Comparison of ENCODE assay signal across 8 cellular contexts in genomic region chr12:74539765-74540526, GRCh38. TPM values are rescaled to one million over a fixed set of nuclear protein-coding genes. Genes with fewer than 3 reads are reported as not detected.
A peak's percentile ranks its signal among the peaks of the same experiment; 100 is the strongest.
DNase-seq lines count a peak whose midpoint lies in the region; ATAC-seq, FAIRE-seq and TF ChIP-seq lines count a peak whose summit lies in the region.

No MANE protein-coding gene starts in this region.

- TF ChIP-seq POLR2A in GM12878 (IDR thresholded peaks at IDR 0.05; ENCODE audit: low read depth, low read length): no peak; the same call in 1 of the 2 replicates

- TF ChIP-seq RAD21 in GM12878 (IDR thresholded peaks at IDR 0.05; ENCODE audit: insufficient read depth, low read depth, low read length): no peak

- POLR2A ChIA-PET in HEK293T (lab: Yijun Ruan, JAX) (no interaction called here), GM12878 (lab: Charles Lee) (interaction anchor here (0.7 kb wide), 1 partner anchor 51 kb away, joined by 3 read pairs; no protein-coding TSS in a partner anchor)

- peaks cover 13% of the 10 kb centered on the region; the same call in 1 of the 2 replicates for H4K20me1 ChIP-seq in GM12878 (ENCODE audit: control insufficient read depth, insufficient read depth)

- RAD21 ChIA-PET in GM12878 (lab: Charles Lee; ENCODE audit: unreplicated experiment): interaction anchor here (1.1 kb wide), 1 partner anchor 124 kb away, joined by 5 read pairs; no protein-coding TSS in a partner anchor

- WGBS in GM12878 (ENCODE audit: insufficient coverage, insufficient replicate concordance, low lambda C conversion rate, missing lambda C conversion rate): 91% methylated on average over 6 of the region's 6 CpGs
- 0% methylated on average over 1 of the region's 6 CpGs for WGBS in mesodermal cell (ENCODE audit: insufficient coverage in 2 of 2), 2 experiments

- intact Hi-C loops in GM12878 (cut with micrococcal nuclease; ENCODE audit: unreplicated experiment): loop anchor here (5.0 kb wide), 2 partner anchors 428 to 518 kb away; no protein-coding TSS in a partner anchor

- TF ChIP-seq EP300 in GM12878 (IDR thresholded peaks at IDR 0.05; ENCODE audit: borderline replicate concordance in 1 of 2, control insufficient read depth in 1 of 2, low read depth in 2 of 2, low read length in 2 of 2): no peak

- no peak for FAIRE-seq in GM12878 (lab: Jason Lieb, UNC)

- BruUV-seq in GM12878 (replicated peaks; lab: Mats Ljungman, UMichigan): no TSS peak

- in situ Hi-C loops in GM12878 (cut with MboI): no loop called here

- CTCF ChIA-PET in HEK293T (lab: Yijun Ruan, JAX) (interaction anchor here (0.6 kb wide), 1 partner anchor 1516 kb away, joined by 4 read pairs; no protein-coding TSS in a partner anchor), GM12878 (lab: Yijun Ruan, JAX) (interaction anchor here (0.6 to 1.9 kb wide), 4 partner anchors 10 to 186 kb away, joined by 3 to 8 read pairs (median 5); no protein-coding TSS in a partner anchor)

- H3K36me3 ChIP-seq in GM12878 (ENCODE audit: control insufficient read depth in 2 of 2, insufficient read depth in 2 of 2, low read length in 1 of 2) (peaks cover 0 to 12% of the 10 kb centered on the region in 2 experiments; a peak in 1 of 4 replicates), mesodermal cell (ENCODE audit: control insufficient read depth, insufficient read depth, low read length) (peaks cover 33% of the 10 kb centered on the region)

- ATAC-seq in GM12878 (0 out of 3 replicates have a peak, but pooled peaks have one; percentile 4), GM18858 (IDR thresholded peaks at IDR 0.05; ENCODE audit: unreplicated experiment) (no peak), GM19023 (IDR thresholded peaks at IDR 0.05; ENCODE audit: unreplicated experiment) (no peak)

- peaks cover 48% of the 10 kb centered on the region for H3K79me2 ChIP-seq in GM12878 (ENCODE audit: control insufficient read depth, insufficient read depth, low read length)

- H3K27me3 ChIP-seq in GM12878 (replicated peaks in 1 of 2; ENCODE audit: control insufficient read depth in 2 of 2, insufficient read depth in 2 of 2, low read length in 1 of 2): no peaks in the 10 kb centered on the region

- H3K4me3 ChIP-seq in AG10803 (ENCODE audit: low read length): peak overlapping the region; percentile 93
- peak overlapping the region; percentile 83 for H3K4me3 ChIP-seq in GM12878
- H3K4me3 ChIP-seq in mesodermal cell (ENCODE audit: extremely low read depth, insufficient read depth, low read length, poor library complexity, severe bottlenecking): peak overlapping the region; percentile 64

- TF ChIP-seq CTCF in AG10803 (conservative IDR thresholded peaks at IDR 0.05; ENCODE audit: low read length) (no peak), GM12878 (IDR thresholded peaks at IDR 0.05 in 2 of 3, conservative IDR thresholded peaks at IDR 0.05 in 1 of 3; ENCODE audit: control insufficient read depth in 2 of 3, extremely low read depth in 1 of 3, insufficient read depth in 1 of 3, low read depth in 3 of 3, low read length in 3 of 3) (no peak), GM10266 (IDR thresholded peaks at IDR 0.05; ENCODE audit: control insufficient read depth, insufficient read depth, low read depth, missing control alignments) (no peak)

- H3K9me3 ChIP-seq in GM12878 (replicated peaks; ENCODE audit: control insufficient read depth, insufficient read depth, low read length) (peaks cover 3% of the 10 kb centered on the region; the same call in 2 of the 3 replicates), mesodermal cell (ENCODE audit: control insufficient read depth, low read length) (no peaks in the 10 kb centered on the region)

- peak overlapping the region; percentile 99 for H3K9ac ChIP-seq in GM12878 (ENCODE audit: control insufficient read depth, insufficient read depth, low read length)

- peak overlapping the region; percentile 87 for H3K4me2 ChIP-seq in GM12878 (ENCODE audit: control insufficient read depth, insufficient read depth)

- SMC1A ChIA-PET in GM12878 (lab: Charles Lee; ENCODE audit: uncharacterized antibody, unreplicated experiment): interaction anchor here (1.4 kb wide), 1 partner anchor 8 kb away, joined by 7 read pairs; no protein-coding TSS in a partner anchor

- peaks cover 5% of the 10 kb centered on the region; the same call in 1 of the 2 replicates for H3K4me1 ChIP-seq in GM12878 (ENCODE audit: control insufficient read depth, insufficient read depth, low read length)
- peaks cover 12% of the 10 kb centered on the region for H3K4me1 ChIP-seq in mesodermal cell (ENCODE audit: control insufficient read depth, insufficient read depth, low read length, poor library complexity, severe bottlenecking)

- H3K27ac ChIP-seq in GM12878 (ENCODE audit: control insufficient read depth, insufficient read depth) (no peak overlapping the region), mesodermal cell (ENCODE audit: low read depth, low read length, severe bottlenecking) (no peak overlapping the region)

- H2AFZ ChIP-seq in GM12878 (ENCODE audit: control insufficient read depth, low read depth, low read length): no peak overlapping the region

- DNase-seq in AG10803 (ENCODE audit: low read depth) (no peak), HEK293T (ENCODE audit: extremely low spot score) (peak; percentile 6), GM12878 (ENCODE audit: low read depth, low spot score) (no peak), GM10266 (ENCODE audit: extremely low spot score) (no peak), DMS79 treated with DMSO at 0.1 percent for 48 hours (lab: John Stamatoyannopoulos, UW) (no peak)

TF ChIP-seq in HEK293T, 16 proteins besides CTCF, POLR2A, EP300 and RAD21 (continues in another document):
- TF ChIP-seq FOXA1 (IDR thresholded peaks at IDR 0.05) (no peak), TARDBP (IDR thresholded peaks at IDR 0.05) (no peak), ZNF384 (IDR thresholded peaks at IDR 0.05) (no peak), SUZ12 (IDR thresholded peaks at IDR 0.05) (no peak), NFRKB (IDR thresholded peaks at IDR 0.05) (no peak), SP1 (IDR thresholded peaks at IDR 0.05) (no peak), PKNOX1 (IDR thresholded peaks at IDR 0.05) (no peak), LEF1 (IDR thresholded peaks at IDR 0.05; ENCODE audit: borderline replicate concordance) (no peak), L3MBTL2 (conservative IDR thresholded peaks at IDR 0.05) (no peak), ARNT (IDR thresholded peaks at IDR 0.05) (no peak), CTBP1 (IDR thresholded peaks at IDR 0.05; ENCODE audit: borderline replicate concordance) (no peak), FOXM1 (IDR thresholded peaks at IDR 0.05; ENCODE audit: borderline replicate concordance) (no peak), ELF4 (IDR thresholded peaks at IDR 0.05) (no peak), FOXK2 (IDR thresholded peaks at IDR 0.05) (no peak)

TF ChIP-seq in GM12878, 131 proteins besides CTCF, POLR2A, EP300 and RAD21:
- TF ChIP-seq BRCA1 (IDR thresholded peaks at IDR 0.05; ENCODE audit: low read depth, low read length) (no peak), PKNOX1 (IDR thresholded peaks at IDR 0.05) (peak; percentile 53; the same call in 1 of the 2 replicates), DPF2 (IDR thresholded peaks at IDR 0.05) (no peak)

RNA-seq across cellular contexts. Expression of gene ATXN7L3B, which starts 2.3 kb away (rescaled TPM):
- total RNA-seq in GM12878 (2013; cell fraction: nucleolus; rRNA removed): 20.5 and 21.1 TPM in 2 replicates
- total RNA-seq in GM12878 (2014; rRNA removed): 18.0 and 19.8 TPM in 2 replicates
- 19.2 and 20.1 TPM in 2 replicates for total RNA-seq in GM12878 (2014; rRNA removed; fragmentation: Illumina TruSeq; extraction: Trizol)
- total RNA-seq in GM12878 (2021): 24.0 and 24.9 TPM in 2 replicates
- polyA plus RNA-seq in GM12878 (2011; ENCODE audit: low read depth): 13.6 TPM
- polyA plus RNA-seq in GM12878 (2011; rRNA removed): 36.1 and 40.7 TPM in 2 replicates
- 22.1 and 26.6 TPM in 2 replicates for polyA plus RNA-seq in GM12878 (2011; cell fraction: cytosol; rRNA removed)
- 27.0 and 31.9 TPM in 2 replicates for polyA plus RNA-seq in GM12878 (2011; cell fraction: nucleus; rRNA removed)
- polyA plus RNA-seq in GM12878 (2012): 17.7 and 18.0 TPM in 2 replicates
- 22.4 and 23.9 TPM in 2 replicates for polyA plus RNA-seq in GM12878 (2014; fragmentation: Illumina TruSeq; extraction: Trizol)
- 1 to 10 TPM; 6.3 to 6.9 TPM for polyA plus RNA-seq in GM12878 (2014; fragmentation: Nextera tagmentation; extraction: Ambion mirVana)
- polyA plus RNA-seq in GM12878 (2014; rRNA removed): 18.6 and 20.9 TPM in 2 replicates
- 10 to 100 TPM; 24.9 to 26.8 TPM for polyA plus RNA-seq in GM12878 (2016; fragmentation: Nextera tagmentation; extraction: Ambion mirVana)
- polyA minus RNA-seq in GM12878 (2011; rRNA and poly(A)+ RNA removed): 30.8 and 33.4 TPM in 2 replicates
- polyA minus RNA-seq in GM12878 (2011; cell fraction: cytosol; rRNA and poly(A)+ RNA removed): 10.8 and 13.0 TPM in 2 replicates
- polyA minus RNA-seq in GM12878 (2011; cell fraction: nucleus; rRNA and poly(A)+ RNA removed): 19.9 and 21.3 TPM in 2 replicates
- polyA plus RNA-seq in mesodermal cell (2013, experiment 1 of 2): 30.9 TPM
- polyA plus RNA-seq in mesodermal cell (2013, experiment 2 of 2): 27.8 TPM
